ENCODE assay signal across 8 cellular contexts in the genomic region with DNA sequence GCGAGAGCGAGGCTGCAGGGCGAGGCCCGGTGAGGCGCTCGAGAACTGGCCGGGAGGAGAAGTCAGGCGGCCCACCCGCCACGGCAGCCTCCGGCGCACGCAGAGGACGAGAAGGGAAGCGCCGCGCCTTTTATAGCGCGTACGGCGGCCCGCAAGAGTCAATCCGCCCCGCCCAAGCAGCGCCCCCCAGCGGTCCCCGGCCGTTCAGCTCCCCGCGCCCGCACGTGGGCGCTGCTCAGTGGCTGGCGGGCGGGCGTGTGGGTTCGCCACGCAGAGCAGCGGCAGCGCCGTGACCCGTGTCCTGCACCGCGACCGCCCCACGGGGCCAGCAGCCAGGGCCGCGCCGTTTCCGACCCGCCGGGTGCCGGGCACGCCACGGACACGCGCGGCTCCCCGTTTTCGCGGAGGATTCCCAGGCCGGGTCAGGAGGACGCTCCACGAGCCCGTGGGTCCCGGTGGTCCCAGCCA. TPM values are rescaled to one million over a fixed set of nuclear protein-coding genes. Genes with fewer than 3 reads are reported as not detected.
DNase-seq lines count a peak whose midpoint lies in the region; ATAC-seq, FAIRE-seq and TF ChIP-seq lines count a peak whose summit lies in the region.

No MANE protein-coding gene starts in this region.

- peak overlapping the region; percentile 66 for H3K4me3 Mint-ChIP-seq in activated naive CD8-positive, alpha-beta T cell

- peak overlapping the region; percentile 78 for H2AFZ ChIP-seq in parathyroid adenoma

- no peaks in the 10 kb centered on the region for H3K27me3 ChIP-seq in MG63
- H3K27me3 ChIP-seq in parathyroid adenoma (ENCODE audit: control insufficient read depth, insufficient read depth, low read length), result no peaks in the 10 kb centered on the region
- H3K27me3 ChIP-seq in tibial artery, result no peaks in the 10 kb centered on the region

- TF ChIP-seq POLR2A in H54 (IDR thresholded peaks at IDR 0.05; ENCODE audit: low read depth, low read length), result peak; percentile 100

- no peak for FAIRE-seq in H54 (lab: Jason Lieb, UNC)

- peaks cover 7% of the 10 kb centered on the region for H3K36me3 Mint-ChIP-seq in activated naive CD8-positive, alpha-beta T cell

- peaks cover 31% of the 10 kb centered on the region for H3K4me1 Mint-ChIP-seq in activated naive CD8-positive, alpha-beta T cell (ENCODE audit: low read depth)

- peak; percentile 61 for ATAC-seq in SK-N-SH treated with all-trans-retinoic acid at 6 μM for 48 hours
- ATAC-seq in Right ventricle myocardium superior (ENCODE audit: poor library complexity), result peak; percentile 88

- peaks cover 2% of the 10 kb centered on the region for H3K79me2 ChIP-seq in parathyroid adenoma

- H3K36me3 ChIP-seq in ES-I3 (ENCODE audit: insufficient read depth, low read length), result peaks cover 20% of the 10 kb centered on the region
- peaks cover 48% of the 10 kb centered on the region for H3K36me3 ChIP-seq in MG63
- no peaks in the 10 kb centered on the region for H3K36me3 ChIP-seq in parathyroid adenoma (ENCODE audit: control insufficient read depth, insufficient read depth, low read length)
- peaks cover 27 to 38% (median 37%) of the 10 kb centered on the region in 3 donors for H3K36me3 ChIP-seq in tibial artery

- no peak overlapping the region for H3K27ac Mint-ChIP-seq in activated naive CD8-positive, alpha-beta T cell

- intact Hi-C loops in Right ventricle myocardium superior (cut with DNase I), result loop anchor here (5.0 kb wide), 1 partner anchor 41 kb away; a partner anchor contains a TSS
- intact Hi-C loops in tibial artery (cut with DNase I; ENCODE audit: low total_unique reads), result no loop called here

- H3K4me2 ChIP-seq in parathyroid adenoma (ENCODE audit: low read length), result peak overlapping the region; percentile 98

- H3K4me3 ChIP-seq in MG63 (peak overlapping the region; percentile 98), parathyroid adenoma (ENCODE audit: low read depth, low read length) (peak overlapping the region; percentile 93), tibial artery (peak overlapping the region; percentile 78 to 79)

- H3K9ac ChIP-seq in ES-I3 (ENCODE audit: low read depth, low read length), result peak overlapping the region; percentile 87
- H3K9ac ChIP-seq in parathyroid adenoma, result peak overlapping the region; percentile 72

- H3K9me3 ChIP-seq in ES-I3 (ENCODE audit: control insufficient read depth, insufficient read depth, low read length) (no peaks in the 10 kb centered on the region), MG63 (no peaks in the 10 kb centered on the region), parathyroid adenoma (ENCODE audit: control insufficient read depth, low read length) (no peaks in the 10 kb centered on the region), tibial artery (no peaks in the 10 kb centered on the region)

- no peaks in the 10 kb centered on the region for H3K9me3 Mint-ChIP-seq in activated naive CD8-positive, alpha-beta T cell (ENCODE audit: low read depth)

- peak; percentile 99 for DNase-seq in H54 (ENCODE audit: insufficient read length, low spot score)
- peak; percentile 88 for DNase-seq in MG63
- peak; percentile 95 for DNase-seq in Right ventricle myocardium superior
- peak; percentile 85 to 92 for DNase-seq in tibial artery

- TF ChIP-seq CTCF in parathyroid adenoma (IDR thresholded peaks at IDR 0.05) (peak; percentile 84), tibial artery (IDR thresholded peaks at IDR 0.05) (peak; percentile 82 to 94)

- H3K4me1 ChIP-seq in ES-I3 (ENCODE audit: insufficient read depth, low read length) (peaks cover 4% of the 10 kb centered on the region; the same call in 1 of the 2 replicates), parathyroid adenoma (peaks cover 2% of the 10 kb centered on the region), tibial artery (peaks cover 0 to 39% (median 27%) of the 10 kb centered on the region in 4 donors)

- H3K27ac ChIP-seq in parathyroid adenoma, result no peak overlapping the region
- peak overlapping the region; percentile 61 to 70 for H3K27ac ChIP-seq in tibial artery

- H3K27me3 Mint-ChIP-seq in activated naive CD8-positive, alpha-beta T cell, result no peaks in the 10 kb centered on the region

TF ChIP-seq in SK-N-SH treated with all-trans-retinoic acid at 6 μM for 48 hours, 23 proteins besides CTCF, POLR2A, EP300 and RAD21:
- TF ChIP-seq, protein P1, sequence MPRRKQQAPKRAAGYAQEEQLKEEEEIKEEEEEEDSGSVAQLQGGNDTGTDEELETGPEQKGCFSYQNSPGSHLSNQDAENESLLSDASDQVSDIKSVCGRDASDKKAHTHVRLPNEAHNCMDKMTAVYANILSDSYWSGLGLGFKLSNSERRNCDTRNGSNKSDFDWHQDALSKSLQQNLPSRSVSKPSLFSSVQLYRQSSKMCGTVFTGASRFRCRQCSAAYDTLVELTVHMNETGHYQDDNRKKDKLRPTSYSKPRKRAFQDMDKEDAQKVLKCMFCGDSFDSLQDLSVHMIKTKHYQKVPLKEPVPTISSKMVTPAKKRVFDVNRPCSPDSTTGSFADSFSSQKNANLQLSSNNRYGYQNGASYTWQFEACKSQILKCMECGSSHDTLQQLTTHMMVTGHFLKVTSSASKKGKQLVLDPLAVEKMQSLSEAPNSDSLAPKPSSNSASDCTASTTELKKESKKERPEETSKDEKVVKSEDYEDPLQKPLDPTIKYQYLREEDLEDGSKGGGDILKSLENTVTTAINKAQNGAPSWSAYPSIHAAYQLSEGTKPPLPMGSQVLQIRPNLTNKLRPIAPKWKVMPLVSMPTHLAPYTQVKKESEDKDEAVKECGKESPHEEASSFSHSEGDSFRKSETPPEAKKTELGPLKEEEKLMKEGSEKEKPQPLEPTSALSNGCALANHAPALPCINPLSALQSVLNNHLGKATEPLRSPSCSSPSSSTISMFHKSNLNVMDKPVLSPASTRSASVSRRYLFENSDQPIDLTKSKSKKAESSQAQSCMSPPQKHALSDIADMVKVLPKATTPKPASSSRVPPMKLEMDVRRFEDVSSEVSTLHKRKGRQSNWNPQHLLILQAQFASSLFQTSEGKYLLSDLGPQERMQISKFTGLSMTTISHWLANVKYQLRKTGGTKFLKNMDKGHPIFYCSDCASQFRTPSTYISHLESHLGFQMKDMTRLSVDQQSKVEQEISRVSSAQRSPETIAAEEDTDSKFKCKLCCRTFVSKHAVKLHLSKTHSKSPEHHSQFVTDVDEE (CRISPR knock-in tag; IDR thresholded peaks at IDR 0.05), result peak; percentile 23; the same call in 1 of the 2 replicates
- 0 out of 2 replicates have a peak, but pooled peaks have one; percentile 18 for TF ChIP-seq GLIS3 (CRISPR knock-in tag; IDR thresholded peaks at IDR 0.05)
- TF ChIP-seq ARNTL (CRISPR knock-in tag; IDR thresholded peaks at IDR 0.05; ENCODE audit: borderline replicate concordance, low read depth), result no peak
- no peak for TF ChIP-seq ISL1 (CRISPR knock-in tag; IDR thresholded peaks at IDR 0.05)
- TF ChIP-seq ZFP30 (CRISPR knock-in tag; IDR thresholded peaks at IDR 0.05), result no peak
- no peak for TF ChIP-seq ZC3H10 (CRISPR knock-in tag; IDR thresholded peaks at IDR 0.05)
- TF ChIP-seq, protein P2, sequence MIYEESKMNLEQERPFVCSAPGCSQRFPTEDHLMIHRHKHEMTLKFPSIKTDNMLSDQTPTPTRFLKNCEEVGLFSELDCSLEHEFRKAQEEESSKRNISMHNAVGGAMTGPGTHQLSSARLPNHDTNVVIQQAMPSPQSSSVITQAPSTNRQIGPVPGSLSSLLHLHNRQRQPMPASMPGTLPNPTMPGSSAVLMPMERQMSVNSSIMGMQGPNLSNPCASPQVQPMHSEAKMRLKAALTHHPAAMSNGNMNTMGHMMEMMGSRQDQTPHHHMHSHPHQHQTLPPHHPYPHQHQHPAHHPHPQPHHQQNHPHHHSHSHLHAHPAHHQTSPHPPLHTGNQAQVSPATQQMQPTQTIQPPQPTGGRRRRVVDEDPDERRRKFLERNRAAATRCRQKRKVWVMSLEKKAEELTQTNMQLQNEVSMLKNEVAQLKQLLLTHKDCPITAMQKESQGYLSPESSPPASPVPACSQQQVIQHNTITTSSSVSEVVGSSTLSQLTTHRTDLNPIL (CRISPR knock-in tag; IDR thresholded peaks at IDR 0.05; ENCODE audit: low read depth), result no peak
- TF ChIP-seq CSDC2 (CRISPR knock-in tag; IDR thresholded peaks at IDR 0.05), result no peak
- TF ChIP-seq, protein P3, sequence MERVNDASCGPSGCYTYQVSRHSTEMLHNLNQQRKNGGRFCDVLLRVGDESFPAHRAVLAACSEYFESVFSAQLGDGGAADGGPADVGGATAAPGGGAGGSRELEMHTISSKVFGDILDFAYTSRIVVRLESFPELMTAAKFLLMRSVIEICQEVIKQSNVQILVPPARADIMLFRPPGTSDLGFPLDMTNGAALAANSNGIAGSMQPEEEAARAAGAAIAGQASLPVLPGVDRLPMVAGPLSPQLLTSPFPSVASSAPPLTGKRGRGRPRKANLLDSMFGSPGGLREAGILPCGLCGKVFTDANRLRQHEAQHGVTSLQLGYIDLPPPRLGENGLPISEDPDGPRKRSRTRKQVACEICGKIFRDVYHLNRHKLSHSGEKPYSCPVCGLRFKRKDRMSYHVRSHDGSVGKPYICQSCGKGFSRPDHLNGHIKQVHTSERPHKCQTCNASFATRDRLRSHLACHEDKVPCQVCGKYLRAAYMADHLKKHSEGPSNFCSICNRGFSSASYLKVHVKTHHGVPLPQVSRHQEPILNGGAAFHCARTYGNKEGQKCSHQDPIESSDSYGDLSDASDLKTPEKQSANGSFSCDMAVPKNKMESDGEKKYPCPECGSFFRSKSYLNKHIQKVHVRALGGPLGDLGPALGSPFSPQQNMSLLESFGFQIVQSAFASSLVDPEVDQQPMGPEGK (CRISPR knock-in tag; IDR thresholded peaks at IDR 0.05; ENCODE audit: borderline replicate concordance), result 0 out of 2 replicates have a peak, but pooled peaks have one; percentile 58
- TF ChIP-seq OSR1 (CRISPR knock-in tag; IDR thresholded peaks at IDR 0.05), result no peak
- TF ChIP-seq RARB (CRISPR knock-in tag; IDR thresholded peaks at IDR 0.05), result no peak
TF ChIP-seq in SK-N-SH treated with all-trans-retinoic acid at 6 μM for 48 hours: peak in this region for 3.

RNA-seq across cellular contexts. Expression of a gene that starts 14.6 kb away (rescaled TPM):
- not detected in 2 replicates for total RNA-seq in MG63 (2014; rRNA removed; shearing (Covaris generic); ENCODE audit: low replicate concordance)
- 7.7 TPM for total RNA-seq in Right ventricle myocardium superior

RNA-seq across cellular contexts. Expression of a gene that starts 15.7 kb away (rescaled TPM):
- total RNA-seq in MG63 (2014; rRNA removed; shearing (Covaris generic); ENCODE audit: low replicate concordance), result 11.5 and 13.3 TPM in 2 replicates
- 15.1 TPM for total RNA-seq in Right ventricle myocardium superior

RNA-seq across cellular contexts. Expression of a gene that starts 20.2 kb away (rescaled TPM):
- total RNA-seq in MG63 (2014; rRNA removed; shearing (Covaris generic); ENCODE audit: low replicate concordance), result not detected in 2 replicates
- 13.0 TPM for total RNA-seq in Right ventricle myocardium superior

RNA-seq across cellular contexts. Expression of a gene that starts 29.9 kb away (rescaled TPM):
- not detected in 2 replicates for total RNA-seq in MG63 (2014; rRNA removed; shearing (Covaris generic); ENCODE audit: low replicate concordance)
- total RNA-seq in Right ventricle myocardium superior, result not detected

RNA-seq across cellular contexts. Expression of a gene that starts 36.2 kb away (rescaled TPM):
- total RNA-seq in MG63 (2014; rRNA removed; shearing (Covaris generic); ENCODE audit: low replicate concordance), result not detected in 2 replicates
- total RNA-seq in Right ventricle myocardium superior, result not detected

Comparison
In these comparisons a context has a peak if more than half of its experiments do, and no peak if none do; other contexts are left out.
1. RNA of a gene that starts 20.2 kb away (total RNA-seq): 13.0 TPM in Right ventricle myocardium superior (single experiment); not detected in MG63; every median in the first group is over 10 times any median in the second.
2. Peak in every context shown above with its lines, with median percentiles within 50 percentile points of each other: DNase-seq and H3K4me3 ChIP-seq.